9 cellular contexts compared by ENCODE assay signal in the genomic region with DNA sequence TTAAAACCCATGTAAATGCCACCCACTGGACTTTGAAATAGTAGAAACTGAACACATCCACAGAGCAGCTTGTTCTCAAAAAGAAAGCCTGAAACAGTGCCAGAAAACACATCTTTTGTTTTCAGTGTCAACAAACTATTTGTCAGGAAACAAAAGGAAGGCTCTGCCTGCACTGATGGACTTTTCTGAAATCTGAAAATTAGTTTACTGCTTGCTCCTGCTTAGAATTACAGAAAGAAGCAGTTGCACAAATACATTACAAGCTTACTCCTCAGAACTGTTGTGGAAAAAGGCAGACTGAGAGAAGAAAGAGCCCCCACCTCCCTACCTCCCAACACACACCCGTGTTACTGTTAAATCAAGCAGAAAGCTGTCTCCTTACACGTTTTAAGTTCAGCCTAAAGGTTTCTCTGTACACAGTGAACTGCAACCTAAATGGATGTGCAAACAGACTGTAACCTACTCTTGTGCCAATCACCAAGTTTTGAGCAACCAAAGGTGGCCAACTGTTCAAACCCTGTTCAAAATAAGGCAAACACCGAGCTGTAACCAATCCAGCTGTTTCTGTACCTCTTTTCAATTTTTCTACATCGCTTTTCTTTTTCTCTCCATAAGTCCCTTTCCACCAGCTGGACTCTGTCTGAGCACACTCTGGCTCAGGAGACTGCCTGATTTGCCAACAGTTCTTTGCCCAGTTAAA. TPM values are rescaled to one million over a fixed set of nuclear protein-coding genes. Genes with fewer than 3 reads are reported as not detected.
DNase-seq lines count a peak whose midpoint lies in the region; ATAC-seq and TF ChIP-seq lines count a peak whose summit lies in the region.
"Had no signal": no experiment of that assay in that cellular context is flagged by ENCODE, and none has a peak within 500 bp of the region (broad histone marks: within the 10 kb centered on the region; RNA-seq: fewer than 3 reads in every experiment).

No MANE protein-coding gene starts in this region.

- H3K9me3 ChIP-seq in esophagus squamous epithelium (no peaks in the 10 kb centered on the region), skeletal muscle satellite cell (replicated peaks; ENCODE audit: low read length) (no peaks in the 10 kb centered on the region)

- 13 to 25% methylated on average over 4 of the region's 4 CpGs for WGBS in esophagus squamous epithelium, 2 donors

- intact Hi-C loops in esophagus squamous epithelium (cut with DNase I) = no loop called here

- no peak for TF ChIP-seq CTCF in esophagus squamous epithelium (IDR thresholded peaks at IDR 0.05)

- H3K4me1 ChIP-seq in esophagus squamous epithelium (peaks cover 10 to 43% (median 20%) of the 10 kb centered on the region in 3 donors), skeletal muscle satellite cell (ENCODE audit: control insufficient read depth, insufficient read depth, low read length) (peaks cover 24% of the 10 kb centered on the region)

- H3K9ac ChIP-seq in skeletal muscle satellite cell (ENCODE audit: low read depth, low read length) = no peak overlapping the region

- ATAC-seq in GM19324 (IDR thresholded peaks at IDR 0.05; ENCODE audit: low FRiP score, unreplicated experiment) (peak; percentile 30), HG03025 (IDR thresholded peaks at IDR 0.05; ENCODE audit: low FRiP score, unreplicated experiment) (no peak)

- H3K4me3 ChIP-seq in esophagus squamous epithelium = no peak overlapping the region
- no peak overlapping the region for H3K4me3 ChIP-seq in skeletal muscle satellite cell (ENCODE audit: low read length)
- H3K4me3 ChIP-seq: cardiac muscle cell had no signal

- H3K36me3 ChIP-seq in esophagus squamous epithelium = no peaks in the 10 kb centered on the region
- H3K36me3 ChIP-seq in skeletal muscle satellite cell (ENCODE audit: insufficient read depth, low read length) = no peaks in the 10 kb centered on the region
- H3K36me3 ChIP-seq: cardiac muscle cell had no signal

- H3K4me2 ChIP-seq in skeletal muscle satellite cell (ENCODE audit: low read length) = peak overlapping the region; percentile 54

- DNase-seq in NCI-H1105 treated with DMSO at 0.1 percent for 48 hours (lab: John Stamatoyannopoulos, UW) (peak; percentile 68), esophagus squamous epithelium (lab: John Stamatoyannopoulos, UW) (no peak), T1000 (lab: John Stamatoyannopoulos, UW) (no peak), NCI-H128 (lab: John Stamatoyannopoulos, UW; ENCODE audit: unreplicated experiment) (no peak), RKO (ENCODE audit: low spot score) (no peak)

- H3K27ac ChIP-seq in esophagus squamous epithelium = peak overlapping the region; percentile 12 to 54 (median 42)
- H3K27ac ChIP-seq: cardiac muscle cell had no signal

- TF ChIP-seq POLR2A in esophagus squamous epithelium (IDR thresholded peaks at IDR 0.05) = no peak

- H3K27me3 ChIP-seq in esophagus squamous epithelium = no peaks in the 10 kb centered on the region
- H3K27me3 ChIP-seq in skeletal muscle satellite cell (ENCODE audit: control insufficient read depth, insufficient read depth, low read length) = no peaks in the 10 kb centered on the region
- H3K27me3 ChIP-seq: cardiac muscle cell had no signal

RNA-seq across cellular contexts. Expression of a gene that starts 43.7 kb away (rescaled TPM):
- total RNA-seq in esophagus squamous epithelium = 10 to 100 TPM in 2 of 4 donors, 1 to 10 TPM in 2; 5.0 to 12.1 (median 10.0) TPM
- under 0.01 and 0.66 TPM in 2 replicates for total RNA-seq in skeletal muscle satellite cell (2012; rRNA removed)
